In the genomic region with DNA sequence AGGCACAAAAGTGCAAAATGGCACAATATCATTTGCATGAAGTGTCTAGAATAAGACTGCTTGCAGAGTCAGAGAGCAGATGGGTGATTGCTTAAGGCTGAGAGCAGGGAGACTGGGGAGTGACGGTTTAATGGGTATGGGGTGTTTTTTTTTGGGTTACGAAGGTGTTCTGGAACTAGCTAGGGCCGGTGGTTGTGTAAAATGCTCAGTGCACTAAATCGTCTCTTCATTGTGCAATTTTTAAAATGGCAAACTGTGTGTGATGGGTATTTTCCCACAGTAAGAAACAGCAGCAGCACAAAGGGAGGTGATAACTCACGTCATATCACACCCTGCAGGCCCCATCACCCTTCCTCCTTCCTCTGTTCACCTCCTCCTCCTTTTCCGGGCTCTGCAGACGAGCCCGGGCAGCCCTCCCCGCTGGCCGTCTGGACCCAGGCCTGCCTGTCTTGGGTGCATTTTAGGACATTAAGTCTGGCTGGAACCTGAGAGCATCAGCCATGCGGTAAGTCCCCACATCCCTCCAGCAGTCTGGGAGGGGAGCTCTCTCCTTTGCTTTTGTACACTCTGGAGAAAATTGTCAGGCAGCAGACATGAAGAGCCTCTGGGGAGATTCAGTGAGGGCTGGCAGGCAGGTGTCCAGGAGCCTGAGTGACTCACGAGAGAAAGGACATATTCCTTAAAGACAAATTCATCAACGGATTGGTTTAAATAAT, we compare ENCODE assay signal across 8 cellular contexts. TPM values are rescaled to one million over a fixed set of nuclear protein-coding genes. Genes with fewer than 3 reads are reported as not detected.
A peak's percentile ranks its signal among the peaks of the same experiment; 100 is the strongest.
DNase-seq lines count a peak whose midpoint lies in the region; ATAC-seq and TF ChIP-seq lines count a peak whose summit lies in the region.

No MANE protein-coding gene starts in this region.

- WGBS in upper lobe of left lung, 2 donors = 8 to 18% methylated on average over 12 to 13 of the region's 13 CpGs

- H3K4me3 ChIP-seq in HUES6 (ENCODE audit: low read depth, low read length) (no peak overlapping the region), astrocyte of the spinal cord (ENCODE audit: low read depth, low read length) (no peak overlapping the region), upper lobe of left lung (peak overlapping the region in 3 of 4 donors; percentile 3 to 32 (median 3))

- H3K27me3 ChIP-seq in HUES6 (ENCODE audit: control insufficient read depth, insufficient read depth, low read length) (no peaks in the 10 kb centered on the region), upper lobe of left lung (no peaks in the 10 kb centered on the region)

- peaks cover 10% of the 10 kb centered on the region for H3K4me1 ChIP-seq in ES-I3 (ENCODE audit: insufficient read depth, low read length)
- H3K4me1 ChIP-seq in HUES6 (ENCODE audit: control insufficient read depth, insufficient read depth, low read length) = peaks cover 18% of the 10 kb centered on the region
- H3K4me1 ChIP-seq in upper lobe of left lung = peaks cover 0 to 5% (median 2%) of the 10 kb centered on the region in 4 donors

- H3K27ac ChIP-seq in HUES6 (ENCODE audit: low read depth, low read length) (no peak overlapping the region; the same call in 1 of the 2 replicates), upper lobe of left lung (peak overlapping the region in 1 of 4 donors; percentile 10)

- no peak for TF ChIP-seq EP300 in upper lobe of left lung (IDR thresholded peaks at IDR 0.05)

- TF ChIP-seq POLR2A in upper lobe of left lung (IDR thresholded peaks at IDR 0.05) = peak in 1 of 4 donors; percentile 21

- ATAC-seq in GM21360 (IDR thresholded peaks at IDR 0.05; ENCODE audit: unreplicated experiment) = peak; percentile 29
- ATAC-seq in upper lobe of left lung (ENCODE audit: low FRiP score in 2 of 2) = peak in 1 of 2 donors; percentile 46

- TF ChIP-seq CTCF in astrocyte of the spinal cord (IDR thresholded peaks at IDR 0.05; ENCODE audit: low read depth, low read length) = peak; percentile 5
- TF ChIP-seq CTCF in upper lobe of left lung (IDR thresholded peaks at IDR 0.05) = no peak

- H3K9me3 ChIP-seq in ES-I3 (ENCODE audit: control insufficient read depth, insufficient read depth, low read length) (no peaks in the 10 kb centered on the region), HUES6 (ENCODE audit: control insufficient read depth, insufficient read depth, low read depth, low read length) (peaks cover 5% of the 10 kb centered on the region; the same call in 1 of the 2 replicates), upper lobe of left lung (no peaks in the 10 kb centered on the region)

- DNase-seq in T-helper 2 cell (peak in 3 of 5 experiments; percentile 29 to 93 (median 72)), astrocyte of the spinal cord (ENCODE audit: low read depth, low spot score) (peak; percentile 42), myocyte (ENCODE audit: low read depth) (peak; percentile 48), upper lobe of left lung (peak; percentile 25 to 70), epidermal melanocyte (ENCODE audit: insufficient read length, low spot score) (no peak)

- no peaks in the 10 kb centered on the region for H3K36me3 ChIP-seq in ES-I3 (ENCODE audit: insufficient read depth, low read length)
- no peaks in the 10 kb centered on the region for H3K36me3 ChIP-seq in HUES6 (ENCODE audit: control insufficient read depth, insufficient read depth, low read length)
- H3K36me3 ChIP-seq in upper lobe of left lung = no peaks in the 10 kb centered on the region

- in situ Hi-C loops in astrocyte of the spinal cord (cut with HindIII; ENCODE audit: low sequenced_read_pairs) = no loop called here

- H3K9ac ChIP-seq in ES-I3 (ENCODE audit: low read depth, low read length) = 0 out of 2 replicates have a peak overlapping the region, but pooled peaks have one; percentile 9
- peak overlapping the region; percentile 39 for H3K9ac ChIP-seq in HUES6 (ENCODE audit: low read length)

RNA-seq across cellular contexts. Expression of gene ASMT, which starts 42.7 kb away (rescaled TPM):
- total RNA-seq in myocyte (not detected in 2 replicates), upper lobe of left lung (1 to 10 TPM in 1 of 6 donors, not detected in 5; 2.2 TPM)
- polyA plus RNA-seq in myocyte (2012) = 0.08 TPM

Comparison
In these comparisons a context has a peak if more than half of its experiments do, and no peak if none do; other contexts are left out.
1. H3K4me3 ChIP-seq: peak in upper lobe of left lung (3 of 4); none in HUES6 (single experiment) and astrocyte of the spinal cord (single experiment).